21 cellular contexts compared by ENCODE assay signal in genomic region chr9:33943389-33943788, GRCh38.
DNase-seq lines count a peak whose midpoint lies in the region; ATAC-seq and TF ChIP-seq lines count a peak whose summit lies in the region.
"Had no signal": no experiment of that assay in that cellular context is flagged by ENCODE, and none has a peak within 500 bp of the region (broad histone marks: within the 10 kb centered on the region; RNA-seq: fewer than 3 reads in every experiment).

No MANE protein-coding gene starts in this region.

- peaks cover 78% of the 10 kb centered on the region for H3K4me1 Mint-ChIP-seq in chondrocyte (ENCODE audit: low read depth)
- no peaks in the 10 kb centered on the region for H3K4me1 Mint-ChIP-seq in stimulated activated effector memory CD8-positive, alpha-beta T cell treated with anti-CD3 and anti-CD28 coated beads, Interleukin-12 subunit alpha, Interleukin-12 subunit beta, amount 100 ng/mL, for 72 hours
- H3K4me1 Mint-ChIP-seq in T-helper 2 cell treated with Interferon-gamma antibody and Interleukin-4, amounts not matched to agents 5 μg/mL and 100 μg/mL, for 36 hours (ENCODE audit: low read depth) = no peaks in the 10 kb centered on the region

- no peak overlapping the region for H3K4me3 Mint-ChIP-seq in chondrocyte (ENCODE audit: unreplicated experiment)
- no peak overlapping the region for H3K4me3 Mint-ChIP-seq in stimulated activated effector memory CD8-positive, alpha-beta T cell treated with anti-CD3 and anti-CD28 coated beads, Interleukin-12 subunit alpha, Interleukin-12 subunit beta, amount 100 ng/mL, for 72 hours
- H3K4me3 Mint-ChIP-seq in T-helper 2 cell treated with Interferon-gamma antibody and Interleukin-4, amounts not matched to agents 5 μg/mL and 100 μg/mL, for 36 hours = no peak overlapping the region

- H3K9me3 ChIP-seq in PC-9 (ENCODE audit: insufficient read depth, low read depth) (no peaks in the 10 kb centered on the region), liver (ENCODE audit: control insufficient read depth in 4 of 4, low read length in 3 of 4) (no peaks in the 10 kb centered on the region)
- H3K9me3 ChIP-seq: breast epithelium, esophagus muscularis mucosa, SJCRH30, tibial nerve had no signal

- TF ChIP-seq CTCF in PC-9 (conservative IDR thresholded peaks at IDR 0.05) = no peak
- TF ChIP-seq CTCF in chondrocyte (IDR thresholded peaks at IDR 0.05) = no peak
- no peak for TF ChIP-seq CTCF in liver (IDR thresholded peaks at IDR 0.05; ENCODE audit: low read depth, low read length, missing input control)

- POLR2A ChIA-PET in PC-9 (lab: Charles Lee; ENCODE audit: unreplicated experiment) = interaction anchor here (0.6 to 0.7 kb wide), 2 partner anchors 265 to 614 kb away, joined by 3 to 8 read pairs; no protein-coding TSS in a partner anchor

- no peak for DNase-seq in PC-9
- DNase-seq in chondrocyte (ENCODE audit: low spot score) = no peak
- DNase-seq in stimulated activated effector memory CD8-positive, alpha-beta T cell treated with anti-CD3 and anti-CD28 coated beads, Interleukin-12 subunit alpha, Interleukin-12 subunit beta, amount 100 ng/mL, for 72 hours (ENCODE audit: low spot score in 2 of 2) = no peak
- no peak for DNase-seq in mesenteric fat pad (ENCODE audit: low spot score)
- no peak for DNase-seq in T-helper 2 cell treated with Interferon-gamma antibody and Interleukin-4, amounts not matched to agents 5 μg/mL and 100 μg/mL, for 36 hours (ENCODE audit: low spot score)
- DNase-seq in occipital lobe (lab: John Stamatoyannopoulos, UW) = no peak
- DNase-seq: activated CD4-positive, CD25-positive, alpha-beta regulatory T cell treated with anti-CD3 and anti-CD28 coated beads, Interleukin-2, amount 50 U/mL, for 72 hours; activated CD8-positive, alpha-beta memory T cell treated with anti-CD3 and anti-CD28 coated beads for 24 hours; C1 segment of cervical spinal cord; head of caudate nucleus; left ventricle myocardium superior; NCI-H1930; NCI-H446 treated with DMSO at 0.1 percent for 48 hours; SJCRH30; stimulated activated CD4-positive, alpha-beta T cell treated with anti-CD3 and anti-CD28 coated beads, Interleukin-2, amount 100 ng/mL, for 24 hours; stimulated activated naive CD8-positive, alpha-beta T cell treated with anti-CD3 and anti-CD28 coated beads, Interleukin-15, Interleukin-2, amounts not matched to agents 100 U/mL and 50 U/mL, for 24 hours had no signal

- no peak overlapping the region for H2AFZ ChIP-seq in PC-9

- 47% methylated on average over 2 of the region's 2 CpGs for WGBS in liver

- CTCF ChIA-PET in PC-9 (lab: Charles Lee) = no interaction called here

- H3K9ac ChIP-seq in liver (ENCODE audit: low read depth in 1 of 2, low read length in 2 of 2) = no peak overlapping the region

- H3K4me2 ChIP-seq in PC-9 = no peak overlapping the region

- no peaks in the 10 kb centered on the region for H3K9me2 ChIP-seq in PC-9 (ENCODE audit: insufficient read depth)

- peak overlapping the region; percentile 97 for H3K27ac Mint-ChIP-seq in chondrocyte (ENCODE audit: unreplicated experiment)
- peak overlapping the region; percentile 69 for H3K27ac Mint-ChIP-seq in stimulated activated effector memory CD8-positive, alpha-beta T cell treated with anti-CD3 and anti-CD28 coated beads, Interleukin-12 subunit alpha, Interleukin-12 subunit beta, amount 100 ng/mL, for 72 hours
- no peak overlapping the region for H3K27ac Mint-ChIP-seq in T-helper 2 cell treated with Interferon-gamma antibody and Interleukin-4, amounts not matched to agents 5 μg/mL and 100 μg/mL, for 36 hours
- H3K27ac Mint-ChIP-seq: activated T-helper 2 cell treated with anti-CD3 and anti-CD28 coated beads, Interferon-gamma antibody, Interleukin-2, Interleukin-4, amounts not matched to agents 10 μg/mL and 5 μg/mL and 100 μg/mL, durations not matched to agents 14 hours and 24 hours and 36 hours had no signal

- H3K27me3 Mint-ChIP-seq in chondrocyte (ENCODE audit: low read depth) = no peaks in the 10 kb centered on the region
- no peaks in the 10 kb centered on the region for H3K27me3 Mint-ChIP-seq in T-helper 2 cell treated with Interferon-gamma antibody and Interleukin-4, amounts not matched to agents 5 μg/mL and 100 μg/mL, for 36 hours (ENCODE audit: low read depth)

- H3K9me3 Mint-ChIP-seq in chondrocyte (ENCODE audit: low read depth) = no peaks in the 10 kb centered on the region
- H3K9me3 Mint-ChIP-seq in stimulated activated effector memory CD8-positive, alpha-beta T cell treated with anti-CD3 and anti-CD28 coated beads, Interleukin-12 subunit alpha, Interleukin-12 subunit beta, amount 100 ng/mL, for 72 hours = no peaks in the 10 kb centered on the region
- H3K9me3 Mint-ChIP-seq in T-helper 2 cell treated with Interferon-gamma antibody and Interleukin-4, amounts not matched to agents 5 μg/mL and 100 μg/mL, for 36 hours = no peaks in the 10 kb centered on the region
- H3K9me3 Mint-ChIP-seq: activated T-helper 2 cell treated with anti-CD3 and anti-CD28 coated beads, Interferon-gamma antibody, Interleukin-2, Interleukin-4, amounts not matched to agents 10 μg/mL and 5 μg/mL and 100 μg/mL, durations not matched to agents 14 hours and 24 hours and 36 hours had no signal

- no peaks in the 10 kb centered on the region for H3K27me3 ChIP-seq in PC-9 (ENCODE audit: insufficient read depth, low read depth)
- no peaks in the 10 kb centered on the region for H3K27me3 ChIP-seq in liver (ENCODE audit: control insufficient read depth in 4 of 4, insufficient read depth in 4 of 4, low read length in 3 of 4)
- H3K27me3 ChIP-seq: breast epithelium, esophagus muscularis mucosa, SJCRH30, tibial nerve had no signal

- H3K4me1 ChIP-seq in PC-9 (replicated peaks; ENCODE audit: insufficient read depth) = no peaks in the 10 kb centered on the region
- H3K4me1 ChIP-seq in liver (ENCODE audit: control insufficient read depth in 4 of 4, insufficient read depth in 4 of 4, low read length in 3 of 4) = peaks cover 0 to 5% (median 3%) of the 10 kb centered on the region in 4 donors
- H3K4me1 ChIP-seq: breast epithelium had no signal

- peaks cover 27% of the 10 kb centered on the region for H3K36me3 Mint-ChIP-seq in chondrocyte (ENCODE audit: low read depth)
- peaks cover 93% of the 10 kb centered on the region for H3K36me3 Mint-ChIP-seq in stimulated activated effector memory CD8-positive, alpha-beta T cell treated with anti-CD3 and anti-CD28 coated beads, Interleukin-12 subunit alpha, Interleukin-12 subunit beta, amount 100 ng/mL, for 72 hours
- peaks cover 42% of the 10 kb centered on the region for H3K36me3 Mint-ChIP-seq in T-helper 2 cell treated with Interferon-gamma antibody and Interleukin-4, amounts not matched to agents 5 μg/mL and 100 μg/mL, for 36 hours (ENCODE audit: low read depth)

- BruUV-seq in PC-9 (replicated peaks; lab: Mats Ljungman, UMichigan) = no TSS peak

- H3K79me2 ChIP-seq in PC-9 (ENCODE audit: low read depth) = no peaks in the 10 kb centered on the region

- intact Hi-C loops in PC-9 (cut with micrococcal nuclease; ENCODE audit: unreplicated experiment) = no loop called here

- H4K20me1 ChIP-seq in PC-9 (ENCODE audit: insufficient read depth) = no peaks in the 10 kb centered on the region

- H3K27ac ChIP-seq in PC-9 (peak overlapping the region; percentile 61), liver (ENCODE audit: low read depth in 1 of 2, low read length in 2 of 2) (no peak overlapping the region)
- H3K27ac ChIP-seq: breast epithelium, SJCRH30, tibial nerve had no signal

- H3F3A ChIP-seq in PC-9 (ENCODE audit: insufficient read depth, low read depth) = peaks cover 9% of the 10 kb centered on the region; the same call in 1 of the 2 replicates

- H3K36me3 ChIP-seq in PC-9 (ENCODE audit: low read depth) = no peaks in the 10 kb centered on the region
- H3K36me3 ChIP-seq in liver (ENCODE audit: control insufficient read depth in 4 of 4, insufficient read depth in 3 of 4, low read depth in 1 of 4, low read length in 3 of 4) = peaks cover 6 to 19% (median 15%) of the 10 kb centered on the region in 4 donors

- no peak overlapping the region for H3K4me3 ChIP-seq in PC-9
- H3K4me3 ChIP-seq in liver (ENCODE audit: low read depth in 1 of 3, low read length in 3 of 3) = no peak overlapping the region
- H3K4me3 ChIP-seq: breast epithelium, esophagus muscularis mucosa, SJCRH30, tibial nerve had no signal

- no peak for ATAC-seq in stimulated activated effector memory CD8-positive, alpha-beta T cell treated with anti-CD3 and anti-CD28 coated beads, Interleukin-12 subunit alpha, Interleukin-12 subunit beta, amount 100 ng/mL, for 72 hours
- ATAC-seq: left ventricle myocardium superior; stimulated activated naive CD8-positive, alpha-beta T cell treated with anti-CD3 and anti-CD28 coated beads, Interleukin-15, Interleukin-2, amounts not matched to agents 100 U/mL and 50 U/mL, for 24 hours had no signal

- TF ChIP-seq RAD21 in liver (IDR thresholded peaks at IDR 0.05) = no peak

TF ChIP-seq in liver, 16 proteins besides CTCF, POLR2A, EP300 and RAD21 (continues in another document):
- TF ChIP-seq HNF4A (conservative IDR thresholded peaks at IDR 0.05) (peak in 1 of 2 donors; percentile 12), ATF3 (IDR thresholded peaks at IDR 0.05) (no peak), REST (IDR thresholded peaks at IDR 0.05) (no peak)
